9 cellular contexts compared by ENCODE assay signal in genomic region chr15:63089260-63090043, GRCh38. TPM values are rescaled to one million over a fixed set of nuclear protein-coding genes. Genes with fewer than 3 reads are reported as not detected.
A peak's percentile ranks its signal among the peaks of the same experiment; 100 is the strongest.
DNase-seq lines count a peak whose midpoint lies in the region; ATAC-seq and TF ChIP-seq lines count a peak whose summit lies in the region.
"Had no signal": no experiment of that assay in that cellular context is flagged by ENCODE, and none has a peak within 500 bp of the region (broad histone marks: within the 10 kb centered on the region; RNA-seq: fewer than 3 reads in every experiment).

No MANE protein-coding gene starts in this region.

- DNase-seq in AG09319 (ENCODE audit: extremely low read depth, low read depth) (peak; percentile 58), astrocyte of the cerebellum (ENCODE audit: low read depth) (peak; percentile 69), left lung (no peak)
- DNase-seq in activated CD4-positive, alpha-beta T cell treated with anti-CD3 and anti-CD28 coated beads, Interleukin-2, amount 50 U/mL, for 1 hour: no peak
- DNase-seq in activated CD4-positive, alpha-beta T cell treated with anti-CD3 and anti-CD28 coated beads, Interleukin-2, amount 50 U/mL, for 4 hours: no peak
- DNase-seq: stimulated activated CD4-positive, alpha-beta T cell treated with anti-CD3 and anti-CD28 coated beads, Interleukin-2, amount 100 ng/mL, for 48 hours had no signal

- peak; percentile 17 for ATAC-seq in left lung
- ATAC-seq in GM18519 (IDR thresholded peaks at IDR 0.05; ENCODE audit: low FRiP score, unreplicated experiment): no peak
- ATAC-seq in HG03432 (IDR thresholded peaks at IDR 0.05; ENCODE audit: unreplicated experiment): no peak

- H3K27ac ChIP-seq in HUES6 (ENCODE audit: low read depth, low read length): peak overlapping the region; percentile 51; the same call in 1 of the 2 replicates
- no peak overlapping the region for H3K27ac ChIP-seq in left lung

- no peak overlapping the region for H3K4me3 ChIP-seq in HUES6 (ENCODE audit: low read depth, low read length)
- no peak overlapping the region for H3K4me3 ChIP-seq in astrocyte of the cerebellum (ENCODE audit: low read depth, low read length)
- no peak overlapping the region for H3K4me3 ChIP-seq in left lung

- H3K9me3 ChIP-seq in HUES6 (ENCODE audit: control insufficient read depth, insufficient read depth, low read depth, low read length) (no peaks in the 10 kb centered on the region), left lung (no peaks in the 10 kb centered on the region)

- H3K27me3 ChIP-seq in HUES6 (ENCODE audit: control insufficient read depth, insufficient read depth, low read length): no peaks in the 10 kb centered on the region
- no peaks in the 10 kb centered on the region for H3K27me3 ChIP-seq in left lung

- H3K4me1 ChIP-seq in HUES6 (ENCODE audit: control insufficient read depth, insufficient read depth, low read length): peaks cover 42% of the 10 kb centered on the region
- peaks cover 4 to 11% of the 10 kb centered on the region in 2 donors for H3K4me1 ChIP-seq in left lung

- TF ChIP-seq CTCF in AG09319 (IDR thresholded peaks at IDR 0.05; ENCODE audit: low read depth, low read length) (no peak), astrocyte of the cerebellum (IDR thresholded peaks at IDR 0.05; ENCODE audit: low read depth, low read length, missing control alignments) (no peak), left lung (IDR thresholded peaks at IDR 0.05) (no peak)

- in situ Hi-C loops in astrocyte of the cerebellum (cut with HindIII; ENCODE audit: low sequenced_read_pairs): no loop called here

- peak overlapping the region; percentile 67 for H3K9ac ChIP-seq in HUES6 (ENCODE audit: low read length)

- intact Hi-C loops in left lung (cut with DNase I): loop anchor here in 1 of 2 donors (5.0 to 10.0 kb wide), 3 partner anchors 42 to 305 kb away; no protein-coding TSS in a partner anchor

- no peaks in the 10 kb centered on the region for H3K36me3 ChIP-seq in HUES6 (ENCODE audit: control insufficient read depth, insufficient read depth, low read length)
- H3K36me3 ChIP-seq in left lung: no peaks in the 10 kb centered on the region

RNA-seq across cellular contexts. Expression of gene LACTB, which starts 32.2 kb away (rescaled TPM):
- 10 to 100 TPM; 28.4 to 41.8 TPM for total RNA-seq in left lung

RNA-seq across cellular contexts. Expression of gene TPM1, which starts 46.9 kb away (rescaled TPM):
- 100 to 1,000 TPM; 196 to 330 TPM for total RNA-seq in left lung

Comparison
In these comparisons a context has a peak if more than half of its experiments do, and no peak if none do; other contexts are left out.
1. DNase-seq: peak in AG09319 (single experiment) and astrocyte of the cerebellum (single experiment); none in left lung (0 of 2), activated CD4-positive, alpha-beta T cell treated with anti-CD3 and anti-CD28 coated beads, Interleukin-2, amount 50 U/mL, for 1 hour (single experiment) and activated CD4-positive, alpha-beta T cell treated with anti-CD3 and anti-CD28 coated beads, Interleukin-2, amount 50 U/mL, for 4 hours (0 of 2).